Comparison of ENCODE assay signal across 1 cellular context in the genomic region with DNA sequence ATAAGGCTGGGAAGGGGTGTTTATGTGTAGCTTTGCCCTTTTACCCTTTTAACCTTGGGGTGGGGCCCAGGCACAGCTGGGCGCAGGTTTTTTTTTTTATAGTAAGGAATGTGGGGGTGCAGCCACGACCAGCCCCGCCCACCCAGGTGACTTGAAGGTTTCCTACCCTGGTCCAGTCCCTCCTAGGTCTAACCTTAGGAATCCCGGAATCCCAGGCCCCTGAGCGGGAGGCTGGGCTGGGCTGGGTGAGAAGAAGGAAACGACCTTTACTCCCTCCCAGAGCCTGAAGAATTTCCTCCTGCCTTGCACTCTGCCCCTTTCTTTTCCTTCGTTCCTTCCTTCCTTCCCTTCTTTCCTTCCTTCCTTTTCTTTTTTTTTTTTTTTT.
TF ChIP-seq lines count a peak whose summit lies in the region.

No MANE protein-coding gene starts in this region.

TF ChIP-seq in HepG2, 621 proteins besides CTCF, POLR2A, EP300 and RAD21 (continued from another document and continues in another):
- TF ChIP-seq, protein P1, sequence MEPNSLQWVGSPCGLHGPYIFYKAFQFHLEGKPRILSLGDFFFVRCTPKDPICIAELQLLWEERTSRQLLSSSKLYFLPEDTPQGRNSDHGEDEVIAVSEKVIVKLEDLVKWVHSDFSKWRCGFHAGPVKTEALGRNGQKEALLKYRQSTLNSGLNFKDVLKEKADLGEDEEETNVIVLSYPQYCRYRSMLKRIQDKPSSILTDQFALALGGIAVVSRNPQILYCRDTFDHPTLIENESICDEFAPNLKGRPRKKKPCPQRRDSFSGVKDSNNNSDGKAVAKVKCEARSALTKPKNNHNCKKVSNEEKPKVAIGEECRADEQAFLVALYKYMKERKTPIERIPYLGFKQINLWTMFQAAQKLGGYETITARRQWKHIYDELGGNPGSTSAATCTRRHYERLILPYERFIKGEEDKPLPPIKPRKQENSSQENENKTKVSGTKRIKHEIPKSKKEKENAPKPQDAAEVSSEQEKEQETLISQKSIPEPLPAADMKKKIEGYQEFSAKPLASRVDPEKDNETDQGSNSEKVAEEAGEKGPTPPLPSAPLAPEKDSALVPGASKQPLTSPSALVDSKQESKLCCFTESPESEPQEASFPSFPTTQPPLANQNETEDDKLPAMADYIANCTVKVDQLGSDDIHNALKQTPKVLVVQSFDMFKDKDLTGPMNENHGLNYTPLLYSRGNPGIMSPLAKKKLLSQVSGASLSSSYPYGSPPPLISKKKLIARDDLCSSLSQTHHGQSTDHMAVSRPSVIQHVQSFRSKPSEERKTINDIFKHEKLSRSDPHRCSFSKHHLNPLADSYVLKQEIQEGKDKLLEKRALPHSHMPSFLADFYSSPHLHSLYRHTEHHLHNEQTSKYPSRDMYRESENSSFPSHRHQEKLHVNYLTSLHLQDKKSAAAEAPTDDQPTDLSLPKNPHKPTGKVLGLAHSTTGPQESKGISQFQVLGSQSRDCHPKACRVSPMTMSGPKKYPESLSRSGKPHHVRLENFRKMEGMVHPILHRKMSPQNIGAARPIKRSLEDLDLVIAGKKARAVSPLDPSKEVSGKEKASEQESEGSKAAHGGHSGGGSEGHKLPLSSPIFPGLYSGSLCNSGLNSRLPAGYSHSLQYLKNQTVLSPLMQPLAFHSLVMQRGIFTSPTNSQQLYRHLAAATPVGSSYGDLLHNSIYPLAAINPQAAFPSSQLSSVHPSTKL (CRISPR knock-in tag; IDR thresholded peaks at IDR 0.05) = no peak
- TF ChIP-seq BHLHE40 (IDR thresholded peaks at IDR 0.05; ENCODE audit: low read length) = no peak
- TF ChIP-seq HDAC2 (CRISPR knock-in tag; IDR thresholded peaks at IDR 0.05) = 0 out of 2 replicates have a peak, but pooled peaks have one; percentile 17
- TF ChIP-seq PRMT3 (CRISPR knock-in tag; IDR thresholded peaks at IDR 0.05; ENCODE audit: borderline replicate concordance, low read depth) = no peak
- TF ChIP-seq FIP1L1 (IDR thresholded peaks at IDR 0.05; ENCODE audit: borderline replicate concordance, insufficient read depth, low read depth, low read length) = no peak
- peak; percentile 37 to 65; a peak in 1 of 4 replicates for TF ChIP-seq NR2F1 (CRISPR knock-in tag; IDR thresholded peaks at IDR 0.05)
- TF ChIP-seq NR2F6 (IDR thresholded peaks at IDR 0.05) = peak; percentile 81
- peak; percentile 81 for TF ChIP-seq NR2F6 (CRISPR knock-in tag; IDR thresholded peaks at IDR 0.05)
- TF ChIP-seq ZNF720 (CRISPR knock-in tag; IDR thresholded peaks at IDR 0.05) = no peak
- TF ChIP-seq, protein P2, sequence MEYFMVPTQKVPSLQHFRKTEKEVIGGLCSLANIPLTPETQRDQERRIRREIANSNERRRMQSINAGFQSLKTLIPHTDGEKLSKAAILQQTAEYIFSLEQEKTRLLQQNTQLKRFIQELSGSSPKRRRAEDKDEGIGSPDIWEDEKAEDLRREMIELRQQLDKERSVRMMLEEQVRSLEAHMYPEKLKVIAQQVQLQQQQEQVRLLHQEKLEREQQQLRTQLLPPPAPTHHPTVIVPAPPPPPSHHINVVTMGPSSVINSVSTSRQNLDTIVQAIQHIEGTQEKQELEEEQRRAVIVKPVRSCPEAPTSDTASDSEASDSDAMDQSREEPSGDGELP (IDR thresholded peaks at IDR 0.05; ENCODE audit: borderline replicate concordance, low read depth) = peak; percentile 66; the same call in 1 of the 2 replicates
- no peak for TF ChIP-seq ZNF251 (CRISPR knock-in tag; IDR thresholded peaks at IDR 0.05)
- TF ChIP-seq RBAK (CRISPR knock-in tag; IDR thresholded peaks at IDR 0.05) = no peak
- TF ChIP-seq, protein P3, sequence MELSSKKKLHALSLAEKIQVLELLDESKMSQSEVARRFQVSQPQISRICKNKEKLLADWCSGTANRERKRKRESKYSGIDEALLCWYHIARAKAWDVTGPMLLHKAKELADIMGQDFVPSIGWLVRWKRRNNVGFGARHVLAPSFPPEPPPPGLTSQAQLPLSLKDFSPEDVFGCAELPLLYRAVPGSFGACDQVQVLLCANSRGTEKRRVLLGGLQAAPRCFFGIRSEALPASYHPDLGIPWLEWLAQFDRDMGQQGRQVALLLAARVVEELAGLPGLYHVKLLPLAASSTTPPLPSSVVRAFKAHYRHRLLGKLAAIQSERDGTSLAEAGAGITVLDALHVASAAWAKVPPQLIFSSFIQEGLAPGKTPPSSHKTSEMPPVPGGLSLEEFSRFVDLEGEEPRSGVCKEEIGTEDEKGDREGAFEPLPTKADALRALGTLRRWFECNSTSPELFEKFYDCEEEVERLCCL (CRISPR knock-in tag; IDR thresholded peaks at IDR 0.05; ENCODE audit: borderline replicate concordance) = no peak
- TF ChIP-seq, protein P4, sequence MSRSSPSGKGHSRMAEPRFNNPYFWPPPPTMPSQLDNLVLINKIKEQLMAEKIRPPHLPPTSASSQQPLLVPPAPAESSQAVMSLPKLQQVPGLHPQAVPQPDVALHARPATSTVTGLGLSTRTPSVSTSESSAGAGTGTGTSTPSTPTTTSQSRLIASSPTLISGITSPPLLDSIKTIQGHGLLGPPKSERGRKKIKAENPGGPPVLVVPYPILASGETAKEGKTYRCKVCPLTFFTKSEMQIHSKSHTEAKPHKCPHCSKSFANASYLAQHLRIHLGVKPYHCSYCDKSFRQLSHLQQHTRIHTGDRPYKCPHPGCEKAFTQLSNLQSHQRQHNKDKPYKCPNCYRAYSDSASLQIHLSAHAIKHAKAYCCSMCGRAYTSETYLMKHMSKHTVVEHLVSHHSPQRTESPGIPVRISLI (CRISPR knock-in tag; IDR thresholded peaks at IDR 0.05; ENCODE audit: borderline replicate concordance) = peak; percentile 80
- no peak for TF ChIP-seq MLLT10 (CRISPR knock-in tag; IDR thresholded peaks at IDR 0.05)
- no peak for TF ChIP-seq ZFX (CRISPR knock-in tag; IDR thresholded peaks at IDR 0.05; ENCODE audit: low read depth)
- no peak for TF ChIP-seq ZNF552 (CRISPR knock-in tag; IDR thresholded peaks at IDR 0.05; ENCODE audit: borderline replicate concordance)
- TF ChIP-seq ZNF572 (CRISPR knock-in tag; IDR thresholded peaks at IDR 0.05) = no peak
- no peak for TF ChIP-seq ZNF260 (CRISPR knock-in tag; IDR thresholded peaks at IDR 0.05; ENCODE audit: borderline replicate concordance, low read depth)
- TF ChIP-seq HOXD1 (CRISPR knock-in tag; IDR thresholded peaks at IDR 0.05) = no peak
- TF ChIP-seq ATRX (CRISPR knock-in tag; IDR thresholded peaks at IDR 0.05; ENCODE audit: borderline replicate concordance) = no peak
- TF ChIP-seq, protein P5, sequence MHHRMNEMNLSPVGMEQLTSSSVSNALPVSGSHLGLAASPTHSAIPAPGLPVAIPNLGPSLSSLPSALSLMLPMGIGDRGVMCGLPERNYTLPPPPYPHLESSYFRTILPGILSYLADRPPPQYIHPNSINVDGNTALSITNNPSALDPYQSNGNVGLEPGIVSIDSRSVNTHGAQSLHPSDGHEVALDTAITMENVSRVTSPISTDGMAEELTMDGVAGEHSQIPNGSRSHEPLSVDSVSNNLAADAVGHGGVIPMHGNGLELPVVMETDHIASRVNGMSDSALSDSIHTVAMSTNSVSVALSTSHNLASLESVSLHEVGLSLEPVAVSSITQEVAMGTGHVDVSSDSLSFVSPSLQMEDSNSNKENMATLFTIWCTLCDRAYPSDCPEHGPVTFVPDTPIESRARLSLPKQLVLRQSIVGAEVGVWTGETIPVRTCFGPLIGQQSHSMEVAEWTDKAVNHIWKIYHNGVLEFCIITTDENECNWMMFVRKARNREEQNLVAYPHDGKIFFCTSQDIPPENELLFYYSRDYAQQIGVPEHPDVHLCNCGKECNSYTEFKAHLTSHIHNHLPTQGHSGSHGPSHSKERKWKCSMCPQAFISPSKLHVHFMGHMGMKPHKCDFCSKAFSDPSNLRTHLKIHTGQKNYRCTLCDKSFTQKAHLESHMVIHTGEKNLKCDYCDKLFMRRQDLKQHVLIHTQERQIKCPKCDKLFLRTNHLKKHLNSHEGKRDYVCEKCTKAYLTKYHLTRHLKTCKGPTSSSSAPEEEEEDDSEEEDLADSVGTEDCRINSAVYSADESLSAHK (CRISPR knock-in tag; IDR thresholded peaks at IDR 0.05; ENCODE audit: borderline replicate concordance) = no peak
- TF ChIP-seq, protein P6, sequence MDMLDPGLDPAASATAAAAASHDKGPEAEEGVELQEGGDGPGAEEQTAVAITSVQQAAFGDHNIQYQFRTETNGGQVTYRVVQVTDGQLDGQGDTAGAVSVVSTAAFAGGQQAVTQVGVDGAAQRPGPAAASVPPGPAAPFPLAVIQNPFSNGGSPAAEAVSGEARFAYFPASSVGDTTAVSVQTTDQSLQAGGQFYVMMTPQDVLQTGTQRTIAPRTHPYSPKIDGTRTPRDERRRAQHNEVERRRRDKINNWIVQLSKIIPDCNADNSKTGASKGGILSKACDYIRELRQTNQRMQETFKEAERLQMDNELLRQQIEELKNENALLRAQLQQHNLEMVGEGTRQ (IDR thresholded peaks at IDR 0.05; ENCODE audit: low read depth, low read length) = no peak
- TF ChIP-seq, protein P6 (CRISPR knock-in tag; IDR thresholded peaks at IDR 0.05; ENCODE audit: borderline replicate concordance) = no peak
- TF ChIP-seq ZMAT3 (CRISPR knock-in tag; conservative IDR thresholded peaks at IDR 0.05) = no peak
- TF ChIP-seq TP53 (CRISPR knock-in tag; conservative IDR thresholded peaks at IDR 0.05) = no peak
- TF ChIP-seq RXRA (CRISPR knock-in tag; IDR thresholded peaks at IDR 0.05) = peak; percentile 29; the same call in 1 of the 2 replicates
- no peak for TF ChIP-seq NFYB (CRISPR knock-in tag; IDR thresholded peaks at IDR 0.05)
- no peak for TF ChIP-seq STAT5B (CRISPR knock-in tag; IDR thresholded peaks at IDR 0.05)
- no peak for TF ChIP-seq SMAD1 (CRISPR knock-in tag; IDR thresholded peaks at IDR 0.05; ENCODE audit: borderline replicate concordance, low read depth)
- TF ChIP-seq, protein P7, sequence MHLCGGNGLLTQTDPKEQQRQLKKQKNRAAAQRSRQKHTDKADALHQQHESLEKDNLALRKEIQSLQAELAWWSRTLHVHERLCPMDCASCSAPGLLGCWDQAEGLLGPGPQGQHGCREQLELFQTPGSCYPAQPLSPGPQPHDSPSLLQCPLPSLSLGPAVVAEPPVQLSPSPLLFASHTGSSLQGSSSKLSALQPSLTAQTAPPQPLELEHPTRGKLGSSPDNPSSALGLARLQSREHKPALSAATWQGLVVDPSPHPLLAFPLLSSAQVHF (CRISPR knock-in tag; IDR thresholded peaks at IDR 0.05) = no peak
- no peak for TF ChIP-seq SOX13 (IDR thresholded peaks at IDR 0.05)
- TF ChIP-seq SOX13 (CRISPR knock-in tag; conservative IDR thresholded peaks at IDR 0.05 in 1 of 2, IDR thresholded peaks at IDR 0.05 in 1 of 2) = 0 out of 4 replicates have a peak, but pooled peaks of 1 of the 2 experiments have one; percentile 15
- 0 out of 2 replicates have a peak, but pooled peaks have one; percentile 22 for TF ChIP-seq ERF (CRISPR knock-in tag; IDR thresholded peaks at IDR 0.05)
- no peak for TF ChIP-seq ZNF207 (IDR thresholded peaks at IDR 0.05; ENCODE audit: borderline replicate concordance)
- TF ChIP-seq, protein P8, sequence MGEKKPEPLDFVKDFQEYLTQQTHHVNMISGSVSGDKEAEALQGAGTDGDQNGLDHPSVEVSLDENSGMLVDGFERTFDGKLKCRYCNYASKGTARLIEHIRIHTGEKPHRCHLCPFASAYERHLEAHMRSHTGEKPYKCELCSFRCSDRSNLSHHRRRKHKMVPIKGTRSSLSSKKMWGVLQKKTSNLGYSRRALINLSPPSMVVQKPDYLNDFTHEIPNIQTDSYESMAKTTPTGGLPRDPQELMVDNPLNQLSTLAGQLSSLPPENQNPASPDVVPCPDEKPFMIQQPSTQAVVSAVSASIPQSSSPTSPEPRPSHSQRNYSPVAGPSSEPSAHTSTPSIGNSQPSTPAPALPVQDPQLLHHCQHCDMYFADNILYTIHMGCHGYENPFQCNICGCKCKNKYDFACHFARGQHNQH (CRISPR knock-in tag; IDR thresholded peaks at IDR 0.05) = 0 out of 2 replicates have a peak, but pooled peaks have one; percentile 19
- TF ChIP-seq, protein P9, sequence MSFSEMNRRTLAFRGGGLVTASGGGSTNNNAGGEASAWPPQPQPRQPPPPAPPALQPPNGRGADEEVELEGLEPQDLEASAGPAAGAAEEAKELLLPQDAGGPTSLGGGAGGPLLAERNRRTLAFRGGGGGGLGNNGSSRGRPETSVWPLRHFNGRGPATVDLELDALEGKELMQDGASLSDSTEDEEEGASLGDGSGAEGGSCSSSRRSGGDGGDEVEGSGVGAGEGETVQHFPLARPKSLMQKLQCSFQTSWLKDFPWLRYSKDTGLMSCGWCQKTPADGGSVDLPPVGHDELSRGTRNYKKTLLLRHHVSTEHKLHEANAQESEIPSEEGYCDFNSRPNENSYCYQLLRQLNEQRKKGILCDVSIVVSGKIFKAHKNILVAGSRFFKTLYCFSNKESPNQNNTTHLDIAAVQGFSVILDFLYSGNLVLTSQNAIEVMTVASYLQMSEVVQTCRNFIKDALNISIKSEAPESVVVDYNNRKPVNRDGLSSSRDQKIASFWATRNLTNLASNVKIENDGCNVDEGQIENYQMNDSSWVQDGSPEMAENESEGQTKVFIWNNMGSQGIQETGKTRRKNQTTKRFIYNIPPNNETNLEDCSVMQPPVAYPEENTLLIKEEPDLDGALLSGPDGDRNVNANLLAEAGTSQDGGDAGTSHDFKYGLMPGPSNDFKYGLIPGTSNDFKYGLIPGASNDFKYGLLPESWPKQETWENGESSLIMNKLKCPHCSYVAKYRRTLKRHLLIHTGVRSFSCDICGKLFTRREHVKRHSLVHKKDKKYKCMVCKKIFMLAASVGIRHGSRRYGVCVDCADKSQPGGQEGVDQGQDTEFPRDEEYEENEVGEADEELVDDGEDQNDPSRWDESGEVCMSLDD (CRISPR knock-in tag; IDR thresholded peaks at IDR 0.05; ENCODE audit: borderline replicate concordance) = peak; percentile 63; the same call in 1 of the 2 replicates
- peak; percentile 44; the same call in 1 of the 2 replicates for TF ChIP-seq RARA (CRISPR knock-in tag; IDR thresholded peaks at IDR 0.05)
- TF ChIP-seq SP1 (IDR thresholded peaks at IDR 0.05) = no peak
- TF ChIP-seq SP1 (CRISPR knock-in tag; IDR thresholded peaks at IDR 0.05) = no peak
- TF ChIP-seq, protein P10, sequence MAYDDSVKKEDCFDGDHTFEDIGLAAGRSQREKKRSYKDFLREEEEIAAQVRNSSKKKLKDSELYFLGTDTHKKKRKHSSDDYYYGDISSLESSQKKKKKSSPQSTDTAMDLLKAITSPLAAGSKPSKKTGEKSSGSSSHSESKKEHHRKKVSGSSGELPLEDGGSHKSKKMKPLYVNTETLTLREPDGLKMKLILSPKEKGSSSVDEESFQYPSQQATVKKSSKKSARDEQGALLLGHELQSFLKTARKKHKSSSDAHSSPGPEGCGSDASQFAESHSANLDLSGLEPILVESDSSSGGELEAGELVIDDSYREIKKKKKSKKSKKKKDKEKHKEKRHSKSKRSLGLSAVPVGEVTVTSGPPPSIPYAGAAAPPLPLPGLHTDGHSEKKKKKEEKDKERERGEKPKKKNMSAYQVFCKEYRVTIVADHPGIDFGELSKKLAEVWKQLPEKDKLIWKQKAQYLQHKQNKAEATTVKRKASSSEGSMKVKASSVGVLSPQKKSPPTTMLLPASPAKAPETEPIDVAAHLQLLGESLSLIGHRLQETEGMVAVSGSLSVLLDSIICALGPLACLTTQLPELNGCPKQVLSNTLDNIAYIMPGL (CRISPR knock-in tag; IDR thresholded peaks at IDR 0.05; ENCODE audit: borderline replicate concordance in 1 of 2, low read depth in 1 of 2) = 0 out of 4 replicates have a peak, but pooled peaks of 1 of the 2 experiments have one; percentile 5
- no peak for TF ChIP-seq HHEX (CRISPR knock-in tag; IDR thresholded peaks at IDR 0.05)
